ENCODE assay signal across 1 cellular context in genomic region chr2:239215136-239215925, GRCh38.
TF ChIP-seq lines count a peak whose summit lies in the region.

No MANE protein-coding gene starts in this region.

TF ChIP-seq in WTC11, 78 proteins besides CTCF, POLR2A, EP300 and RAD21 (continued from another document):
- TF ChIP-seq ZSCAN18 (CRISPR knock-in tag; IDR thresholded peaks at IDR 0.05): no peak
- TF ChIP-seq E2F5 (CRISPR knock-in tag; IDR thresholded peaks at IDR 0.05): no peak
- TF ChIP-seq ATF2 (CRISPR knock-in tag; IDR thresholded peaks at IDR 0.05; ENCODE audit: borderline replicate concordance, low read depth): no peak
- TF ChIP-seq NR1H2 (CRISPR knock-in tag; IDR thresholded peaks at IDR 0.05): no peak
- TF ChIP-seq ZNF416 (CRISPR knock-in tag; IDR thresholded peaks at IDR 0.05): no peak
- TF ChIP-seq CBFB (CRISPR knock-in tag; IDR thresholded peaks at IDR 0.05; ENCODE audit: low read depth): no peak
